ENCODE assay signal across 8 cellular contexts in the genomic region with DNA sequence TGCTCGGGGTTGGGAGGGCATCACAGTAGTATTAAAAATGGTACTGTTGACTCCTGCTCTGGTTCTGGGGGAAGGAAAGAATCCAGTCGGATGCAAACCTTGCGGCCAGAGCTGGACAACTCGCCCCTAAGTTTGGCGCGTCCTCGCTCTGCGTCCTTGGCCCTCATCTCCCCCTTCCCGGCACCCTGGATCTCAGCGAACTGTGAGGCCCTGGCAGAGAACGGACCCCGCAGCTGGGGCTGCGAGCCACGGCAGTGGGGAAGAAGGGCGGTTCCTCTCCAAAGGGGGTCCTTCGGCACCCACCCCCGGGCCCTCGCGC. TPM values are rescaled to one million over a fixed set of nuclear protein-coding genes. Genes with fewer than 3 reads are reported as not detected.
DNase-seq lines count a peak whose midpoint lies in the region; ATAC-seq and TF ChIP-seq lines count a peak whose summit lies in the region.

No MANE protein-coding gene starts in this region.

- no peaks in the 10 kb centered on the region for H3K79me2 ChIP-seq in GM23248 (ENCODE audit: insufficient read depth)

- peak overlapping the region; percentile 78 for H3K4me2 ChIP-seq in GM23248 (ENCODE audit: unreplicated experiment)
- H3K4me2 ChIP-seq in skeletal muscle satellite cell (ENCODE audit: low read length), result peak overlapping the region; percentile 84

- H3K36me3 ChIP-seq in GM23248 (ENCODE audit: low read depth) (no peaks in the 10 kb centered on the region), cardiac muscle cell (no peaks in the 10 kb centered on the region), skeletal muscle satellite cell (ENCODE audit: insufficient read depth, low read length) (no peaks in the 10 kb centered on the region)

- in situ Hi-C loops in GM23248 (cut with MboI), result no loop called here

- no peak for ATAC-seq in T-helper 17 cell
- no peak for ATAC-seq in HG02623 (IDR thresholded peaks at IDR 0.05; ENCODE audit: unreplicated experiment)

- H3K4me3 Mint-ChIP-seq in T-helper 17 cell, result peak overlapping the region; percentile 67

- H3K4me1 ChIP-seq in GM23248 (ENCODE audit: insufficient read depth) (peaks cover 8% of the 10 kb centered on the region), cardiac muscle cell (ENCODE audit: low read depth) (no peaks in the 10 kb centered on the region), skeletal muscle satellite cell (ENCODE audit: control insufficient read depth, insufficient read depth, low read length) (peaks cover 15% of the 10 kb centered on the region)

- DNase-seq in GM23248 (peak; percentile 23), T-helper 17 cell (no peak), cardiac muscle cell (ENCODE audit: low read depth in 1 of 2, low spot score in 1 of 2) (no peak), NCI-H146 treated with DMSO at 0.1 percent for 48 hours (lab: John Stamatoyannopoulos, UW; ENCODE audit: unreplicated experiment) (no peak), CD1c-positive myeloid dendritic cell (ENCODE audit: extremely low spot score) (no peak), EL (no peak)

- H3K27ac ChIP-seq in GM23248 (peak overlapping the region; percentile 80; the same call in 1 of the 2 replicates), cardiac muscle cell (no peak overlapping the region)

- H3K36me3 Mint-ChIP-seq in T-helper 17 cell (ENCODE audit: low read depth), result no peaks in the 10 kb centered on the region

- H3K9me3 ChIP-seq in GM23248 (ENCODE audit: low read depth), result no peaks in the 10 kb centered on the region
- H3K9me3 ChIP-seq in T-helper 17 cell (ENCODE audit: control insufficient read depth, low read length, poor library complexity, severe bottlenecking), result no peaks in the 10 kb centered on the region
- H3K9me3 ChIP-seq in cardiac muscle cell (ENCODE audit: low read depth), result no peaks in the 10 kb centered on the region
- H3K9me3 ChIP-seq in skeletal muscle satellite cell (replicated peaks; ENCODE audit: low read length), result no peaks in the 10 kb centered on the region

- peak overlapping the region; percentile 94 for H2AFZ ChIP-seq in GM23248

- no peaks in the 10 kb centered on the region for H3K9me2 ChIP-seq in GM23248 (ENCODE audit: insufficient read depth)

- peaks cover 32% of the 10 kb centered on the region for H3K4me1 Mint-ChIP-seq in T-helper 17 cell

- H3K4me3 ChIP-seq in GM23248 (peak overlapping the region; percentile 76), cardiac muscle cell (peak overlapping the region; percentile 63), skeletal muscle satellite cell (ENCODE audit: low read length) (peak overlapping the region; percentile 72)

- TF ChIP-seq CTCF in cardiac muscle cell (IDR thresholded peaks at IDR 0.05; ENCODE audit: low read depth, low read length), result no peak

- no peak overlapping the region for H3K27ac Mint-ChIP-seq in T-helper 17 cell

- WGBS in GM23248 (ENCODE audit: low coverage in 1 of 2, low lambda C conversion rate in 2 of 2, missing lambda C conversion rate in 2 of 2), 2 experiments, result 4% methylated on average over 4 to 15 of the region's 19 CpGs

- no peaks in the 10 kb centered on the region for H4K20me1 ChIP-seq in GM23248 (ENCODE audit: insufficient read depth)

- H3K9ac ChIP-seq in GM23248 (peak overlapping the region; percentile 85), skeletal muscle satellite cell (ENCODE audit: low read depth, low read length) (peak overlapping the region; percentile 78)

- H3K27me3 Mint-ChIP-seq in T-helper 17 cell, result no peaks in the 10 kb centered on the region

- peaks cover 4% of the 10 kb centered on the region; the same call in 1 of the 2 replicates for H3F3A ChIP-seq in GM23248 (ENCODE audit: insufficient read depth)

- H3K27me3 ChIP-seq in GM23248 (replicated peaks; ENCODE audit: insufficient read depth) (no peaks in the 10 kb centered on the region), cardiac muscle cell (no peaks in the 10 kb centered on the region), skeletal muscle satellite cell (ENCODE audit: control insufficient read depth, insufficient read depth, low read length) (no peaks in the 10 kb centered on the region)

RNA-seq across cellular contexts. Expression of a gene that starts 14.0 kb away (rescaled TPM):
- total RNA-seq in GM23248 (2014; rRNA removed; shearing (Covaris generic)), result 5.9 and 7.7 TPM in 2 replicates
- 3.6 and 4.3 TPM in 2 replicates for polyA plus RNA-seq in GM23248 (2016; fragmentation: Nextera tagmentation; extraction: Ambion mirVana)
- total RNA-seq in T-helper 17 cell, result 10 to 100 TPM; 68.6 to 70.7 TPM
- total RNA-seq in cardiac muscle cell, result 2.7 and 2.9 TPM in 2 replicates
- polyA plus RNA-seq in cardiac muscle cell, result 2.3 and 2.4 TPM in 2 replicates
- total RNA-seq in skeletal muscle satellite cell (2012; rRNA removed), result 10.9 and 11.7 TPM in 2 replicates
